9 cellular contexts compared by ENCODE assay signal in the genomic region with DNA sequence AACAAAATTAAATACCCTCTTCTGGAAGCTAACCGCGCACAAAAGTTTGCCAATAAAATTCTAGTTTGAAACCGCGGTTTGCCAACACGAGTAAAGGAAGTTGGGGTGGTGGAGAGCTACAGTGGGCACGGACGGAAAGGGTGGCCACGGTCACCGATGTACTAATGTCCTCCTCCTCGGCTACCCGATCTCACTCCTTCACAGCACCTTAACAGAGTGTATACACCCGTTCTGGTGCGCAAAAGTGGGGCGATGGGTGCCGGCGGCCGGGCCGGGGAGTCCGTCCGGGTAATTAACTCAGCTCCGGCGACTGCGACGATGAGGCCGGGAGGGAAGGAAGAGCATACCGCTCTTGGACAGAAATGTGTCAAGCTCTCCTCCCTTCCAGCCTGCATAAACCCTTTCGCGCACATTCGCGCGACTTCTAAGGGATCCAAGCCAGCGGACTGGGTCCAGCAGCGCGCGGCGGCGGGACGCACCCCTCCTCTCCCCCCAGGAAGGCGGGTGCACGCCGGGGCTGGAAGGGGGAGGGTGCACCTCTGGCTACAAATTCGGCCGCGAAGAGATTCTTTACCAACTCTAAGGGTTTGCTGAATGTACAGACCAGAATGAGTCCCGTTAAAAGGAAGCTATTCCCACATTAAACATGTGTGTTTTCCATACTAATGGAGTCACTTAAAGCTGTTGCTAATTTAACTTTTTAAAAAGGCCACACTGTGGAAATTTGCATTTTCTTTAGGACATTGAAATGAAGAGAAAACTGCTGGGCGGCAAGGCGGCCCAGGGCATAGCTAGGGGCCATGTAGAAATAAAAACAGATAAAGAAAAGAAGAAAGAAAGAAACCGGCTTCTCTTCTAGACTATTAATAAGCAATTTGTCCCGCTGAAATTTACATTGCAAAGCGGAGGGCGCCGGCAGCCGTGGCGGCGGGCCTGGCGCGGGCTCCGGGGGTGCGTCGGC. TPM values are rescaled to one million over a fixed set of nuclear protein-coding genes. Genes with fewer than 3 reads are reported as not detected.
DNase-seq lines count a peak whose midpoint lies in the region; ATAC-seq and TF ChIP-seq lines count a peak whose summit lies in the region.
"Had no signal": no experiment of that assay in that cellular context is flagged by ENCODE, and none has a peak within 500 bp of the region (broad histone marks: within the 10 kb centered on the region; RNA-seq: fewer than 3 reads in every experiment).

No MANE protein-coding gene starts in this region.

- DNase-seq in activated CD4-positive, alpha-beta T cell treated with anti-CD3 and anti-CD28 coated beads for 48 hours = peak; percentile 28
- DNase-seq in activated CD4-positive, alpha-beta T cell treated with anti-CD3 and anti-CD28 coated beads, Interleukin-2, amount 50 U/mL, for 4 hours = no peak
- DNase-seq in NT2/D1 (ENCODE audit: low read depth, low spot score) (no peak), foreskin fibroblast (peak in 1 of 2 donors; percentile 47), NCI-H1092 (lab: John Stamatoyannopoulos, UW) (no peak), left colon (no peak)
- DNase-seq: activated CD4-positive, CD25-positive, alpha-beta regulatory T cell had no signal

- H3K27me3 ChIP-seq in NT2/D1 (ENCODE audit: insufficient read depth, insufficient read length) = peaks cover 90% of the 10 kb centered on the region
- peaks cover 17 to 68% (median 36%) of the 10 kb centered on the region in 3 donors for H3K27me3 ChIP-seq in skeletal muscle tissue (ENCODE audit: control insufficient read depth in 3 of 3, insufficient read depth in 3 of 3, low read length in 3 of 3)

- intact Hi-C loops in left colon (cut with DNase I, micrococcal nuclease) = no loop called here

- ATAC-seq in HG03280 (IDR thresholded peaks at IDR 0.05; ENCODE audit: unreplicated experiment) (no peak), left colon (no peak)

- no peak overlapping the region for H3K27ac ChIP-seq in skeletal muscle tissue (ENCODE audit: low read depth, low read length)

- H3K4me1 ChIP-seq in NT2/D1 (ENCODE audit: insufficient read depth, insufficient read length) (peaks cover 5% of the 10 kb centered on the region), skeletal muscle tissue (ENCODE audit: control insufficient read depth in 3 of 3, insufficient read depth in 3 of 3, low read length in 3 of 3) (peaks cover 13 to 16% (median 15%) of the 10 kb centered on the region in 3 donors)

- H3K36me3 ChIP-seq in NT2/D1 (ENCODE audit: insufficient read depth, insufficient read length, low read length) = no peaks in the 10 kb centered on the region
- no peaks in the 10 kb centered on the region for H3K36me3 ChIP-seq in skeletal muscle tissue (ENCODE audit: control insufficient read depth in 3 of 3, insufficient read depth in 3 of 3, low read length in 3 of 3)

- H3K9me3 ChIP-seq in NT2/D1 (ENCODE audit: insufficient read depth, low read length) (no peaks in the 10 kb centered on the region; the same call in 1 of the 2 replicates), skeletal muscle tissue (ENCODE audit: control insufficient read depth in 3 of 3, low read length in 3 of 3) (no peaks in the 10 kb centered on the region)

- H3K4me3 ChIP-seq in NT2/D1 (ENCODE audit: insufficient read length, low read depth) = peak overlapping the region; percentile 13
- peak overlapping the region; percentile 19 to 50 for H3K4me3 ChIP-seq in foreskin fibroblast (ENCODE audit: low read depth in 1 of 2, low read length in 2 of 2)
- peak overlapping the region; percentile 47 to 65 (median 61) for H3K4me3 ChIP-seq in skeletal muscle tissue (ENCODE audit: low read length in 3 of 3)

- no peak for TF ChIP-seq CTCF in foreskin fibroblast (IDR thresholded peaks at IDR 0.05; ENCODE audit: low read depth, low read length)

- H3K9ac ChIP-seq in NT2/D1 (ENCODE audit: insufficient read length, low read depth) (no peak overlapping the region), skeletal muscle tissue (ENCODE audit: low read depth in 1 of 3, low read length in 3 of 3) (peak overlapping the region in 1 of 3 donors; percentile 16)

RNA-seq across cellular contexts. Expression of a gene that starts 6.6 kb away (rescaled TPM):
- total RNA-seq in skeletal muscle tissue = 33.4 TPM
- under 1 TPM; 0.40 to 0.78 TPM for total RNA-seq in left colon

Comparison
In these comparisons a context has a peak if more than half of its experiments do, and no peak if none do; other contexts are left out.
1. RNA of a gene that starts 6.6 kb away (total RNA-seq): 33.4 TPM in skeletal muscle tissue (single experiment); 0.40 to 0.78 TPM in left colon; every median in the first group is over 10 times any median in the second.
2. Peak in every context shown above with its lines, with median percentiles within 50 percentile points of each other: H3K4me3 ChIP-seq.